In the genomic region with DNA sequence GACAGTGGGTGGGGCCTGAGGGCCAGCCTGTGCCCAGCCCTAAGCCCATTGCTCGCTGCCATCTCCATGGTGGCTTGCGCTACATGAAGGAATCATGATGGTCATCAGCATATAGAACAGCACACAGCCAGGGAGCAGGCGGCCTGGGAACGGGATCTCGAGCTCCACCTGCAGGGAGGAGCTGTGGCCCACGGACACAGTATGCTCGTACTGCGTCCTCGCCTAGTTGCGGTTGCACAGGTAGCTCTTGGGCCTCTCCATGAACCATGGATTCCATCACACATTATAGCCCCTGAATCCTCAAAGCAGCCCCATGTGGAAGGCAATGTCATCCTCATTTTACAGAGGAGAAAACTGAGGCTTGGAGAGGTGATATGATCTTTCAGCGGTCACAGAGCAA, we compare ENCODE assay signal across 1 cellular context.
TF ChIP-seq lines count a peak whose summit lies in the region.

No MANE protein-coding gene starts in this region.

TF ChIP-seq in K562, 482 proteins besides CTCF, POLR2A, EP300 and RAD21:
- TF ChIP-seq ZNF134 (CRISPR knock-in tag; conservative IDR thresholded peaks at IDR 0.05), result no peak
- TF ChIP-seq IFI16 (CRISPR knock-in tag; IDR thresholded peaks at IDR 0.05), result no peak
- peak; percentile 54; the same call in 1 of the 2 replicates for TF ChIP-seq SMC3 (conservative IDR thresholded peaks at IDR 0.05; ENCODE audit: insufficient read depth, low read depth, low read length)
- TF ChIP-seq STAT5B (CRISPR knock-in tag; IDR thresholded peaks at IDR 0.05), result no peak
